10 cellular contexts compared by ENCODE assay signal in genomic region chr2:67616749-67617148, GRCh38.
DNase-seq lines count a peak whose midpoint lies in the region; ATAC-seq and TF ChIP-seq lines count a peak whose summit lies in the region.
"Had no signal": no experiment of that assay in that cellular context is flagged by ENCODE, and none has a peak within 500 bp of the region (broad histone marks: within the 10 kb centered on the region; RNA-seq: fewer than 3 reads in every experiment).

No MANE protein-coding gene starts in this region.

- no peaks in the 10 kb centered on the region for H3K4me1 Mint-ChIP-seq in stimulated activated memory B cell treated with anti-CD40 and anti-IgM and Interleukin-4, amounts not matched to agents 10 μg/mL and 1 μg/mL and 100 μg/mL, for 72 hours
- no peaks in the 10 kb centered on the region for H3K4me1 Mint-ChIP-seq in activated T-cell treated with anti-CD3 and anti-CD28 coated beads, Interleukin-2, amount 50 U/mL, for 24 hours (ENCODE audit: low read depth)
- H3K4me1 Mint-ChIP-seq: activated naive CD4-positive, alpha-beta T cell treated with anti-CD3 and anti-CD28 coated beads, Interleukin-2, amount 50 U/mL, for 24 hours had no signal

- DNase-seq in body of pancreas (peak in 1 of 4 donors; percentile 6), NCI-H2029 treated with DMSO at 0.1 percent for 48 hours (lab: John Stamatoyannopoulos, UW) (no peak)
- no peak for DNase-seq in activated T-cell treated with anti-CD3 and anti-CD28 coated beads, Interleukin-2, amount 50 U/mL, for 24 hours
- DNase-seq in stimulated activated CD4-positive, alpha-beta T cell treated with anti-CD3 and anti-CD28 coated beads, Interleukin-4, amount 100 ng/mL, for 4 hours = no peak

- no peaks in the 10 kb centered on the region for H3K36me3 Mint-ChIP-seq in stimulated activated memory B cell treated with anti-CD40 and anti-IgM and Interleukin-4, amounts not matched to agents 10 μg/mL and 1 μg/mL and 100 μg/mL, for 72 hours
- H3K36me3 Mint-ChIP-seq in activated T-cell treated with anti-CD3 and anti-CD28 coated beads, Interleukin-2, amount 50 U/mL, for 24 hours (ENCODE audit: low read depth) = no peaks in the 10 kb centered on the region
- H3K36me3 Mint-ChIP-seq: activated naive CD4-positive, alpha-beta T cell treated with anti-CD3 and anti-CD28 coated beads, Interleukin-2, amount 50 U/mL, for 24 hours had no signal

- H3K27ac Mint-ChIP-seq in stimulated activated memory B cell treated with anti-CD40 and anti-IgM and Interleukin-4, amounts not matched to agents 10 μg/mL and 1 μg/mL and 100 μg/mL, for 72 hours = no peak overlapping the region
- H3K27ac Mint-ChIP-seq in activated T-cell treated with anti-CD3 and anti-CD28 coated beads, Interleukin-2, amount 50 U/mL, for 24 hours = no peak overlapping the region
- H3K27ac Mint-ChIP-seq: activated naive CD4-positive, alpha-beta T cell treated with anti-CD3 and anti-CD28 coated beads, Interleukin-2, amount 50 U/mL, for 24 hours had no signal

- no peak overlapping the region for H3K4me3 ChIP-seq in body of pancreas

- no peak overlapping the region for H3K4me3 Mint-ChIP-seq in stimulated activated memory B cell treated with anti-CD40 and anti-IgM and Interleukin-4, amounts not matched to agents 10 μg/mL and 1 μg/mL and 100 μg/mL, for 72 hours
- no peak overlapping the region for H3K4me3 Mint-ChIP-seq in activated T-cell treated with anti-CD3 and anti-CD28 coated beads, Interleukin-2, amount 50 U/mL, for 24 hours
- H3K4me3 Mint-ChIP-seq: activated naive CD4-positive, alpha-beta T cell treated with anti-CD3 and anti-CD28 coated beads, Interleukin-2, amount 50 U/mL, for 24 hours had no signal

- WGBS in body of pancreas, 2 donors = 60 to 89% methylated on average over 1 of the region's 1 CpG

- H3K4me1 ChIP-seq in body of pancreas = no peaks in the 10 kb centered on the region

- TF ChIP-seq POLR2A in body of pancreas (IDR thresholded peaks at IDR 0.05) = no peak

- no peaks in the 10 kb centered on the region for H3K9me3 Mint-ChIP-seq in stimulated activated memory B cell treated with anti-CD40 and anti-IgM and Interleukin-4, amounts not matched to agents 10 μg/mL and 1 μg/mL and 100 μg/mL, for 72 hours
- peaks cover 3% of the 10 kb centered on the region for H3K9me3 Mint-ChIP-seq in activated T-cell treated with anti-CD3 and anti-CD28 coated beads, Interleukin-2, amount 50 U/mL, for 24 hours
- H3K9me3 Mint-ChIP-seq: activated naive CD4-positive, alpha-beta T cell treated with anti-CD3 and anti-CD28 coated beads, Interleukin-2, amount 50 U/mL, for 24 hours had no signal

- no peaks in the 10 kb centered on the region for H3K27me3 Mint-ChIP-seq in stimulated activated memory B cell treated with anti-CD40 and anti-IgM and Interleukin-4, amounts not matched to agents 10 μg/mL and 1 μg/mL and 100 μg/mL, for 72 hours
- H3K27me3 Mint-ChIP-seq in activated T-cell treated with anti-CD3 and anti-CD28 coated beads, Interleukin-2, amount 50 U/mL, for 24 hours = peaks cover 2% of the 10 kb centered on the region
- H3K27me3 Mint-ChIP-seq: activated naive CD4-positive, alpha-beta T cell treated with anti-CD3 and anti-CD28 coated beads, Interleukin-2, amount 50 U/mL, for 24 hours had no signal

- intact Hi-C loops in body of pancreas (cut with DNase I) = no loop called here

- ATAC-seq in GM19035 (IDR thresholded peaks at IDR 0.05; ENCODE audit: unreplicated experiment) (peak; percentile 84), HG02981 (IDR thresholded peaks at IDR 0.05; ENCODE audit: unreplicated experiment) (peak; percentile 73), body of pancreas (peak; percentile 52)
- ATAC-seq in stimulated activated memory B cell treated with anti-CD40 and anti-IgM and Interleukin-4, amounts not matched to agents 10 μg/mL and 1 μg/mL and 100 μg/mL, for 72 hours = peak; percentile 42
- ATAC-seq: HCT116, Panc1 had no signal

- H3K27ac ChIP-seq in body of pancreas = no peak overlapping the region

- TF ChIP-seq CTCF in body of pancreas (IDR thresholded peaks at IDR 0.05) = no peak

- H3K9me3 ChIP-seq in body of pancreas = no peaks in the 10 kb centered on the region

- H3K36me3 ChIP-seq in body of pancreas (replicated peaks in 1 of 2; ENCODE audit: insufficient read depth in 1 of 2, low read depth in 2 of 2) = no peaks in the 10 kb centered on the region

- no peaks in the 10 kb centered on the region for H3K27me3 ChIP-seq in body of pancreas
